8 cellular contexts compared by ENCODE assay signal in the genomic region with DNA sequence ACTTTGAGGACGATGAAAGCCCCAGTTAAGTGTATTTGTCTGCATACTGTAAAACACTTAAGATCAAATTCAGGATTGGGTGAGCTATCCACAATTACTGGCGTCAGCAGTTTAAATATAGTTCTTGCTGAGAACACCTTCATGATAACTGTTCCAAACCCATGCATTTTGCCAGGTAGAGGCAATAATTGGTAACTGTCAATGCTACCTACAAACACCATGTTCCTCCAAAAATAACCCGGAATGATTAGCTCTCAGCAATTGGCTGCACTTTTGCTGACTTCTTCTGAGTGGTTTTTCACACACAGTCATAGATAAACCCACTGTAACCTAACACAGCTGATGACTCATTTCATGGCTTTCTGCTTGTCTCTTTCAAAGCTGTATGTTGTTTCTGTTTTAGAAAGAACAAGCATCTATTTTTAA.
DNase-seq lines count a peak whose midpoint lies in the region; ATAC-seq, FAIRE-seq and TF ChIP-seq lines count a peak whose summit lies in the region.

No MANE protein-coding gene starts in this region.

- no peaks in the 10 kb centered on the region for H3K79me2 ChIP-seq in PC-3 (ENCODE audit: low read length)

- H3K4me3 ChIP-seq in AG04450 (ENCODE audit: low read depth, low read length), result no peak overlapping the region
- H3K4me3 ChIP-seq in PC-3 (ENCODE audit: low read length), result no peak overlapping the region
- H3K4me3 ChIP-seq in heart left ventricle, result no peak overlapping the region
- H3K4me3 ChIP-seq in kidney (ENCODE audit: low read length in 2 of 2), result no peak overlapping the region

- H3F3A ChIP-seq in PC-3 (ENCODE audit: low read length, unreplicated experiment), result no peaks in the 10 kb centered on the region

- intact Hi-C loops in PC-3 (cut with micrococcal nuclease), result no loop called here
- intact Hi-C loops in heart left ventricle (cut with DNase I), result loop anchor here in 3 of 10 donors (5.0 to 10.0 kb wide), 4 partner anchors 332 to 1399 kb away; partner anchors contain the start of gene CITED2 (in 2 of the 3)
- intact Hi-C loops in kidney (cut with DNase I), result no loop called here

- H3K27me3 ChIP-seq in AG04450 (ENCODE audit: control insufficient read depth, insufficient read depth, low read length) (no peaks in the 10 kb centered on the region), PC-3 (ENCODE audit: low read length) (no peaks in the 10 kb centered on the region), heart left ventricle (no peaks in the 10 kb centered on the region)

- no TSS peak for BruUV-seq in PC-3 (replicated peaks; lab: Mats Ljungman, UMichigan)

- POLR2A ChIA-PET in AG04450 (lab: Yijun Ruan, JAX) (no interaction called here), PC-3 (lab: Charles Lee; ENCODE audit: unreplicated experiment) (no interaction called here)

- H3K27ac ChIP-seq in AG04450 (ENCODE audit: low read depth, low read length), result no peak overlapping the region
- no peak overlapping the region for H3K27ac ChIP-seq in PC-3 (ENCODE audit: low read length)
- H3K27ac ChIP-seq in heart left ventricle, result peak overlapping the region; percentile 29 to 86 (median 64)
- no peak overlapping the region for H3K27ac ChIP-seq in kidney (ENCODE audit: low read depth in 2 of 2, low read length in 2 of 2)

- H3K4me1 ChIP-seq in PC-3 (ENCODE audit: insufficient read depth, low read length) (peaks cover 17% of the 10 kb centered on the region), heart left ventricle (peaks cover 0 to 25% (median 8%) of the 10 kb centered on the region in 12 donors), kidney (ENCODE audit: control insufficient read depth in 1 of 2, insufficient read depth in 1 of 2, low read depth in 1 of 2, low read length in 2 of 2) (no peaks in the 10 kb centered on the region)

- H3K4me2 ChIP-seq in PC-3 (ENCODE audit: low read length), result peak overlapping the region; percentile 35

- ATAC-seq in GM18870 (IDR thresholded peaks at IDR 0.05; ENCODE audit: unreplicated experiment), result peak; percentile 100
- peak; percentile 99 for ATAC-seq in HG03045 (IDR thresholded peaks at IDR 0.05; ENCODE audit: unreplicated experiment)
- ATAC-seq in PC-3, result peak; percentile 76
- peak; percentile 95 to 99 (median 98) for ATAC-seq in heart left ventricle

- TF ChIP-seq CTCF in AG04450 (IDR thresholded peaks at IDR 0.05; ENCODE audit: low read depth, low read length), result no peak
- no peak for TF ChIP-seq CTCF in PC-3 (conservative IDR thresholded peaks at IDR 0.05; ENCODE audit: low read depth, low read length)
- no peak for TF ChIP-seq CTCF in heart left ventricle (IDR thresholded peaks at IDR 0.05)
- TF ChIP-seq CTCF in kidney (IDR thresholded peaks at IDR 0.05; ENCODE audit: borderline replicate concordance, extremely low read depth, insufficient read depth), result no peak

- no peaks in the 10 kb centered on the region for H3K9me2 ChIP-seq in PC-3 (replicated peaks; ENCODE audit: low read length)

- no peak for TF ChIP-seq POLR2A in heart left ventricle (IDR thresholded peaks at IDR 0.05)

- no peak for FAIRE-seq in kidney (lab: Jason Lieb, UNC)

- CTCF ChIA-PET in AG04450 (lab: Charles Lee) (no interaction called here), PC-3 (lab: Charles Lee) (no interaction called here)

- no peaks in the 10 kb centered on the region; the same call in 1 of the 2 replicates for H3K9me3 ChIP-seq in AG04450 (ENCODE audit: control insufficient read depth, insufficient read depth, low read length)
- peaks cover 6% of the 10 kb centered on the region; the same call in 1 of the 2 replicates for H3K9me3 ChIP-seq in PC-3 (ENCODE audit: low read length)
- peaks cover 0 to 17% (median 4%) of the 10 kb centered on the region in 12 donors for H3K9me3 ChIP-seq in heart left ventricle
- H3K9me3 ChIP-seq in kidney (ENCODE audit: control insufficient read depth in 1 of 2, low read length in 2 of 2), result no peaks in the 10 kb centered on the region

- H2AFZ ChIP-seq in PC-3 (ENCODE audit: low read length), result no peak overlapping the region

- H3K36me3 ChIP-seq in PC-3 (ENCODE audit: low read depth, low read length), result no peaks in the 10 kb centered on the region
- H3K36me3 ChIP-seq in heart left ventricle, result no peaks in the 10 kb centered on the region
- no peaks in the 10 kb centered on the region for H3K36me3 ChIP-seq in kidney (ENCODE audit: control insufficient read depth in 1 of 2, insufficient read depth in 2 of 2, low read length in 2 of 2)

- H3K9ac ChIP-seq in PC-3 (ENCODE audit: low read length), result no peak overlapping the region
- no peak overlapping the region for H3K9ac ChIP-seq in kidney (ENCODE audit: low read length in 2 of 2)

- no peaks in the 10 kb centered on the region for H4K20me1 ChIP-seq in PC-3 (ENCODE audit: low read length)

- DNase-seq in AG04450 (ENCODE audit: low read depth, low spot score), result peak; percentile 34
- DNase-seq in PC-3, result peak; percentile 64
- peak in 4 of 5 donors; percentile 34 to 44 (median 36) for DNase-seq in heart left ventricle
- DNase-seq in NCI-H187 (lab: John Stamatoyannopoulos, UW), result no peak
- no peak for DNase-seq in stimulated activated CD4-positive, alpha-beta T cell treated with anti-CD3 and anti-CD28 coated beads, Interleukin-2, amount 100 ng/mL, for 24 hours
- no peak for DNase-seq in kidney

- WGBS in heart left ventricle, 4 donors, result 10 to 26% (median 19%) methylated on average over 3 of the region's 3 CpGs

Comparison
In these comparisons a context has a peak if more than half of its experiments do, and no peak if none do; other contexts are left out.
1. DNase-seq: peak in AG04450 (single experiment), PC-3 (single experiment) and heart left ventricle (4 of 5); none in NCI-H187 (0 of 2), stimulated activated CD4-positive, alpha-beta T cell treated with anti-CD3 and anti-CD28 coated beads, Interleukin-2, amount 100 ng/mL, for 24 hours (0 of 2) and kidney (single experiment).
2. H3K27ac ChIP-seq: peak in heart left ventricle (12 of 12); none in AG04450 (single experiment), PC-3 (single experiment) and kidney (0 of 2).
3. Peak in every context shown above with its lines, with median percentiles within 50 percentile points of each other: ATAC-seq.